ENCODE assay signal across 8 cellular contexts in genomic region chr7:92830532-92831110, GRCh38. TPM values are rescaled to one million over a fixed set of nuclear protein-coding genes. Genes with fewer than 3 reads are reported as not detected.
A peak's percentile ranks its signal among the peaks of the same experiment; 100 is the strongest.
DNase-seq lines count a peak whose midpoint lies in the region; ATAC-seq, FAIRE-seq and TF ChIP-seq lines count a peak whose summit lies in the region.

No MANE protein-coding gene starts in this region.

- TF ChIP-seq CTCF in AG04450 (IDR thresholded peaks at IDR 0.05; ENCODE audit: low read depth, low read length) (no peak), foreskin keratinocyte (conservative IDR thresholded peaks at IDR 0.05) (no peak), right atrium auricular region (IDR thresholded peaks at IDR 0.05) (no peak)

- H3K36me3 ChIP-seq in right atrium auricular region: no peaks in the 10 kb centered on the region

- H3K4me1 ChIP-seq in foreskin keratinocyte: peaks cover 20% of the 10 kb centered on the region
- peaks cover 0 to 55% of the 10 kb centered on the region in 2 donors for H3K4me1 ChIP-seq in right atrium auricular region

- H3K27ac ChIP-seq in AG04450 (ENCODE audit: low read depth, low read length) (no peak overlapping the region), foreskin keratinocyte (peak overlapping the region; percentile 70), right atrium auricular region (no peak overlapping the region)

- CTCF ChIA-PET in AG04450 (lab: Charles Lee): interaction anchor here (0.6 to 1.6 kb wide), 5 partner anchors 19 to 220 kb away, joined by 3 to 4 read pairs (median 3); no protein-coding TSS in a partner anchor
- CTCF ChIA-PET in T-cell (lab: Charles Lee): interaction anchor here in 1 of 2 donors (1.7 to 4.4 kb wide), 2 partner anchors 140 to 210 kb away, joined by 5 to 22 read pairs; no protein-coding TSS in a partner anchor

- POLR2A ChIA-PET in AG04450 (lab: Yijun Ruan, JAX): interaction anchor here (1.0 to 1.7 kb wide), 3 partner anchors 21 to 135 kb away, joined by 3 to 8 read pairs (median 4); no protein-coding TSS in a partner anchor
- POLR2A ChIA-PET in T-cell (lab: Charles Lee): no interaction called here

- peak overlapping the region; percentile 51 to 98 (median 97) for H3K4me3 Mint-ChIP-seq in T-cell

- no peaks in the 10 kb centered on the region; the same call in 1 of the 2 replicates for H3K9me3 ChIP-seq in AG04450 (ENCODE audit: control insufficient read depth, insufficient read depth, low read length)
- H3K9me3 ChIP-seq in right atrium auricular region: no peaks in the 10 kb centered on the region

- ATAC-seq in T-cell (replicated peaks in 1 of 4) (no peak), foreskin keratinocyte (no peak), GM18498 (IDR thresholded peaks at IDR 0.05; ENCODE audit: unreplicated experiment) (no peak), GM19455 (IDR thresholded peaks at IDR 0.05; ENCODE audit: unreplicated experiment) (no peak)

- H3K4me3 ChIP-seq in AG04450 (ENCODE audit: low read depth, low read length) (peak overlapping the region; percentile 91), right atrium auricular region (no peak overlapping the region)

- H3K36me3 Mint-ChIP-seq in T-cell: peaks cover 16% of the 10 kb centered on the region

- no peaks in the 10 kb centered on the region for H3K27me3 Mint-ChIP-seq in T-cell

- peak overlapping the region in 1 of 2 donors; percentile 3 for H3K27ac Mint-ChIP-seq in T-cell

- DNase-seq in AG04450 (ENCODE audit: low read depth, low spot score) (no peak), GM12892 (ENCODE audit: insufficient read length) (no peak), T-cell (no peak), foreskin keratinocyte (no peak), right atrium auricular region (ENCODE audit: low spot score) (no peak)
- no peak for DNase-seq in activated effector memory CD4-positive, alpha-beta T cell treated with Interleukin-2 at 50 U/mL for 16 hours

- peaks cover 57 to 82% (median 63%) of the 10 kb centered on the region in 3 donors for H3K4me1 Mint-ChIP-seq in T-cell

- TF ChIP-seq POLR2A in GM12892 (IDR thresholded peaks at IDR 0.05; ENCODE audit: low read depth, low read length): no peak

- no peaks in the 10 kb centered on the region for H3K9me3 Mint-ChIP-seq in T-cell

- peak; percentile 53 for FAIRE-seq in GM12892 (lab: Jason Lieb, UNC)

- H3K27me3 ChIP-seq in AG04450 (ENCODE audit: control insufficient read depth, insufficient read depth, low read length) (no peaks in the 10 kb centered on the region), foreskin keratinocyte (no peaks in the 10 kb centered on the region), right atrium auricular region (no peaks in the 10 kb centered on the region)

RNA-seq across cellular contexts. Expression of gene CDK6, which starts 5.8 kb away (rescaled TPM):
- polyA plus RNA-seq in AG04450 (2011; rRNA removed) (34.5 and 40.6 TPM in 2 replicates), foreskin keratinocyte (9.8 and 9.9 TPM in 2 replicates)
- polyA minus RNA-seq in AG04450 (2011; rRNA and poly(A)+ RNA removed): 87.5 and 90.6 TPM in 2 replicates
- 19.7 TPM for polyA plus RNA-seq in GM12892 (2012; ENCODE audit: missing spikeins)
- total RNA-seq in T-cell (100 to 1,000 TPM in 1 of 5 donors, 10 to 100 TPM in 4; 29.8 to 107 (median 43.9) TPM), foreskin keratinocyte (80.6 and 96.9 TPM in 2 replicates), right atrium auricular region (10 to 100 TPM; 10.6 to 12.4 TPM)
